ENCODE assay signal across 16 cellular contexts in genomic region chr2:20211860-20212458, GRCh38. TPM values are rescaled to one million over a fixed set of nuclear protein-coding genes. Genes with fewer than 3 reads are reported as not detected.
DNase-seq lines count a peak whose midpoint lies in the region; ATAC-seq, FAIRE-seq and TF ChIP-seq lines count a peak whose summit lies in the region.
"Had no signal": no experiment of that assay in that cellular context is flagged by ENCODE, and none has a peak within 500 bp of the region (broad histone marks: within the 10 kb centered on the region; RNA-seq: fewer than 3 reads in every experiment).

No MANE protein-coding gene starts in this region.

- CTCF ChIA-PET in RWPE1 (lab: Yijun Ruan, JAX): interaction anchor here (0.6 to 1.2 kb wide), 2 partner anchors 8 to 20 kb away, joined by 3 to 6 read pairs; no protein-coding TSS in a partner anchor
- CTCF ChIA-PET in activated CD4-positive, alpha-beta T cell treated with anti-CD3 and anti-CD28 coated beads for 36 hours (lab: Charles Lee): no interaction called here

- H3K9me3 Mint-ChIP-seq in activated T-helper 17 cell treated with anti-CD3 and anti-CD28 coated beads, Interleukin-2, amount 50 U/mL, for 72 hours: no peaks in the 10 kb centered on the region
- no peaks in the 10 kb centered on the region for H3K9me3 Mint-ChIP-seq in activated CD4-positive, alpha-beta T cell treated with anti-CD3 and anti-CD28 coated beads for 36 hours (ENCODE audit: low read depth)
- H3K9me3 Mint-ChIP-seq: activated B cell treated with CpG ODN at 0.5 μM for 24 hours; stimulated activated naive CD8-positive, alpha-beta T cell treated with anti-CD3 and anti-CD28 coated beads, Interleukin-15, amount 100 ng/mL, for 72 hours had no signal

- POLR2A ChIA-PET in RWPE1 (lab: Yijun Ruan, JAX; ENCODE audit: low non-redundant PET): no interaction called here
- POLR2A ChIA-PET in activated CD4-positive, alpha-beta T cell treated with anti-CD3 and anti-CD28 coated beads for 36 hours (lab: Charles Lee): no interaction called here

- H3K27me3 Mint-ChIP-seq in activated T-helper 17 cell treated with anti-CD3 and anti-CD28 coated beads, Interleukin-2, amount 50 U/mL, for 72 hours: peaks cover 3% of the 10 kb centered on the region
- no peaks in the 10 kb centered on the region for H3K27me3 Mint-ChIP-seq in activated CD4-positive, alpha-beta T cell treated with anti-CD3 and anti-CD28 coated beads for 36 hours
- H3K27me3 Mint-ChIP-seq: stimulated activated naive CD8-positive, alpha-beta T cell treated with anti-CD3 and anti-CD28 coated beads, Interleukin-15, amount 100 ng/mL, for 72 hours had no signal

- no peak overlapping the region for H3K23ac ChIP-seq in trophoblast cell (ENCODE audit: low read length)

- intact Hi-C loops in activated CD4-positive, alpha-beta T cell treated with anti-CD3 and anti-CD28 coated beads for 36 hours (cut with DNase I, micrococcal nuclease): no loop called here

- dilution Hi-C loops in keratinocyte (cut with MboI; ENCODE audit: extremely low pct_ligation_motif_present, low sequenced_read_pairs): no loop called here

- no peak overlapping the region for H3K4ac ChIP-seq in trophoblast cell (ENCODE audit: low read depth, low read length)

- H4K8ac ChIP-seq in trophoblast cell (ENCODE audit: low read depth, low read length): peak overlapping the region; percentile 21

- peak overlapping the region; percentile 92 for H3K4me2 ChIP-seq in keratinocyte (ENCODE audit: control insufficient read depth, extremely low read depth, insufficient read depth, low read depth, low read length)
- no peak overlapping the region for H3K4me2 ChIP-seq in trophoblast cell (ENCODE audit: low read length)

- H3K79me1 ChIP-seq in trophoblast cell (ENCODE audit: low read length): peaks cover 19% of the 10 kb centered on the region

- no peak overlapping the region for H3K4me3 Mint-ChIP-seq in activated T-helper 17 cell treated with anti-CD3 and anti-CD28 coated beads, Interleukin-2, amount 50 U/mL, for 72 hours
- no peak overlapping the region for H3K4me3 Mint-ChIP-seq in activated CD4-positive, alpha-beta T cell treated with anti-CD3 and anti-CD28 coated beads for 36 hours
- H3K4me3 Mint-ChIP-seq: activated B cell treated with CpG ODN at 0.5 μM for 24 hours; stimulated activated naive CD8-positive, alpha-beta T cell treated with anti-CD3 and anti-CD28 coated beads, Interleukin-15, amount 100 ng/mL, for 72 hours had no signal

- H3K36me3 ChIP-seq in keratinocyte (ENCODE audit: control insufficient read depth in 2 of 2, extremely low read depth in 1 of 2, insufficient read depth in 2 of 2, low read length in 2 of 2) (peaks cover 29 to 75% of the 10 kb centered on the region in 2 experiments), trophoblast cell (ENCODE audit: control insufficient read depth in 1 of 2, insufficient read depth in 2 of 2, low read length in 2 of 2) (peaks cover 0 to 8% of the 10 kb centered on the region in 2 experiments)
- H3K36me3 ChIP-seq: heart right ventricle had no signal

- H3K4me1 ChIP-seq in keratinocyte (ENCODE audit: control insufficient read depth, extremely low read depth, insufficient read depth, low read length): peaks cover 99% of the 10 kb centered on the region
- H3K4me1 ChIP-seq in trophoblast cell (ENCODE audit: control insufficient read depth in 1 of 2, insufficient read depth in 2 of 2, low read length in 2 of 2): peaks cover 21% of the 10 kb centered on the region in 2 experiments
- H3K4me1 ChIP-seq: psoas muscle had no signal

- H4K20me1 ChIP-seq in keratinocyte (ENCODE audit: control insufficient read depth, extremely low read depth, insufficient read depth, low read length): peaks cover 22% of the 10 kb centered on the region

- H3K9ac ChIP-seq in keratinocyte (ENCODE audit: control insufficient read depth, extremely low read depth, insufficient read depth, low read length): peak overlapping the region; percentile 96
- H3K9ac ChIP-seq in trophoblast cell (ENCODE audit: low read length): no peak overlapping the region

- H3K27me3 ChIP-seq in keratinocyte (ENCODE audit: control insufficient read depth, extremely low read depth, insufficient read depth, low read length): no peaks in the 10 kb centered on the region
- peaks cover 2% of the 10 kb centered on the region for H3K27me3 ChIP-seq in trophoblast cell (ENCODE audit: insufficient read depth, low read length)
- H3K27me3 ChIP-seq: heart right ventricle had no signal

- no peak overlapping the region for H4K12ac ChIP-seq in trophoblast cell (ENCODE audit: low read depth, low read length)

- peaks cover 6% of the 10 kb centered on the region for H3K9me1 ChIP-seq in keratinocyte (ENCODE audit: control insufficient read depth, extremely low read depth, insufficient read depth, low read length)

- H4K91ac ChIP-seq in trophoblast cell (ENCODE audit: low read depth, low read length): peak overlapping the region; percentile 46

- H3K18ac ChIP-seq in trophoblast cell (ENCODE audit: low read length): peak overlapping the region; percentile 62

- H2AFZ ChIP-seq in keratinocyte (ENCODE audit: control insufficient read depth, low read length): no peak overlapping the region
- H2AFZ ChIP-seq in trophoblast cell (ENCODE audit: insufficient read depth, low read length, poor library complexity): no peak overlapping the region

- peak overlapping the region; percentile 93 for H3K27ac ChIP-seq in C4-2B
- peak overlapping the region; percentile 100 for H3K27ac ChIP-seq in RWPE1
- peak overlapping the region; percentile 96 for H3K27ac ChIP-seq in keratinocyte (ENCODE audit: control insufficient read depth, insufficient read depth, low read length)
- no peak overlapping the region for H3K27ac ChIP-seq in trophoblast cell (ENCODE audit: low read depth, low read length)
- H3K27ac ChIP-seq: heart right ventricle, psoas muscle had no signal

- peak overlapping the region; percentile 21 for H2BK12ac ChIP-seq in trophoblast cell (ENCODE audit: low read length)

- no peak overlapping the region for H3K14ac ChIP-seq in trophoblast cell (ENCODE audit: low read length)

- WGBS in trophoblast cell (ENCODE audit: extremely low coverage, insufficient coverage, insufficient read length): no CpG with 5 or more reads among the region's 14 CpGs

- no peak for FAIRE-seq in keratinocyte (lab: Jason Lieb, UNC)

- DNase-seq in RWPE1 (ENCODE audit: low spot score) (no peak), keratinocyte (ENCODE audit: low read depth, low spot score) (no peak), trophoblast cell (no peak), SIG-M5 treated with dmso at 0.1 percent for 504 hours (lab: John Stamatoyannopoulos, UW; ENCODE audit: unreplicated experiment) (no peak)
- no peak for DNase-seq in activated CD4-positive, alpha-beta T cell treated with anti-CD3 and anti-CD28 coated beads for 36 hours
- DNase-seq: activated B cell treated with CpG ODN at 0.5 μM for 24 hours; activated CD8-positive, alpha-beta memory T cell treated with anti-CD3 and anti-CD28 coated beads for 24 hours; central memory CD4-positive, alpha-beta T cell; effector CD4-positive, alpha-beta T cell; heart right ventricle; psoas muscle; stimulated activated naive CD8-positive, alpha-beta T cell treated with anti-CD3 and anti-CD28 coated beads, Interleukin-15, amount 100 ng/mL, for 72 hours; T-helper 1 cell had no signal

- no peak for ATAC-seq in activated T-helper 17 cell treated with anti-CD3 and anti-CD28 coated beads, Interleukin-2, amount 50 U/mL, for 72 hours (replicated peaks)
- no peak for ATAC-seq in activated CD4-positive, alpha-beta T cell treated with anti-CD3 and anti-CD28 coated beads for 36 hours
- ATAC-seq in GM19452 (IDR thresholded peaks at IDR 0.05; ENCODE audit: unreplicated experiment): no peak
- ATAC-seq: psoas muscle; stimulated activated naive CD8-positive, alpha-beta T cell treated with anti-CD3 and anti-CD28 coated beads, Interleukin-15, amount 100 ng/mL, for 72 hours had no signal

- H2BK5ac ChIP-seq in trophoblast cell (ENCODE audit: low read depth, low read length, poor library complexity): no peak overlapping the region

- H3K79me2 ChIP-seq in keratinocyte (ENCODE audit: control insufficient read depth, insufficient read depth, low read length): peaks cover 98% of the 10 kb centered on the region
- H3K79me2 ChIP-seq in trophoblast cell (ENCODE audit: control insufficient read depth, insufficient read depth, low read length, poor library complexity): no peaks in the 10 kb centered on the region

- H3K4me3 ChIP-seq in keratinocyte (ENCODE audit: control insufficient read depth in 2 of 3, extremely low read depth in 1 of 3, insufficient read depth in 2 of 3, low read depth in 1 of 3, low read length in 3 of 3): peak overlapping the region in 2 of 3 experiments; percentile 15 to 34
- no peak overlapping the region for H3K4me3 ChIP-seq in trophoblast cell (ENCODE audit: low read depth, low read length)
- H3K4me3 ChIP-seq: heart right ventricle, psoas muscle had no signal

- TF ChIP-seq CTCF in C4-2B (conservative IDR thresholded peaks at IDR 0.05): no peak
- no peak for TF ChIP-seq CTCF in RWPE1 (conservative IDR thresholded peaks at IDR 0.05; ENCODE audit: low read depth)
- TF ChIP-seq CTCF in keratinocyte (optimal IDR thresholded peaks at IDR 0.05 in 1 of 3, IDR thresholded peaks at IDR 0.05 in 1 of 3, conservative IDR thresholded peaks at IDR 0.05 in 1 of 3; ENCODE audit: extremely low read depth in 1 of 3, insufficient read depth in 2 of 3, low read length in 3 of 3): no peak

- H3K9me3 ChIP-seq in keratinocyte (ENCODE audit: control insufficient read depth, low read depth, low read length) (no peaks in the 10 kb centered on the region), trophoblast cell (ENCODE audit: insufficient read depth, low read depth, low read length) (no peaks in the 10 kb centered on the region)
- H3K9me3 ChIP-seq: heart right ventricle, psoas muscle had no signal

- peak overlapping the region; percentile 29 for H2BK120ac ChIP-seq in trophoblast cell (ENCODE audit: insufficient read depth, low read length, poor library complexity)

- no peak overlapping the region for H3K27ac Mint-ChIP-seq in activated T-helper 17 cell treated with anti-CD3 and anti-CD28 coated beads, Interleukin-2, amount 50 U/mL, for 72 hours
- no peak overlapping the region for H3K27ac Mint-ChIP-seq in activated CD4-positive, alpha-beta T cell treated with anti-CD3 and anti-CD28 coated beads for 36 hours
- H3K27ac Mint-ChIP-seq: activated B cell treated with CpG ODN at 0.5 μM for 24 hours had no signal

- peak overlapping the region; percentile 51 for H2AK5ac ChIP-seq in trophoblast cell (ENCODE audit: low read length)

- no peaks in the 10 kb centered on the region for H3K4me1 Mint-ChIP-seq in activated T-helper 17 cell treated with anti-CD3 and anti-CD28 coated beads, Interleukin-2, amount 50 U/mL, for 72 hours
- no peaks in the 10 kb centered on the region for H3K4me1 Mint-ChIP-seq in activated CD4-positive, alpha-beta T cell treated with anti-CD3 and anti-CD28 coated beads for 36 hours
- H3K4me1 Mint-ChIP-seq: activated B cell treated with CpG ODN at 0.5 μM for 24 hours; stimulated activated naive CD8-positive, alpha-beta T cell treated with anti-CD3 and anti-CD28 coated beads, Interleukin-15, amount 100 ng/mL, for 72 hours had no signal

- no peaks in the 10 kb centered on the region for H3K36me3 Mint-ChIP-seq in activated T-helper 17 cell treated with anti-CD3 and anti-CD28 coated beads, Interleukin-2, amount 50 U/mL, for 72 hours (ENCODE audit: low read depth)
- H3K36me3 Mint-ChIP-seq in activated CD4-positive, alpha-beta T cell treated with anti-CD3 and anti-CD28 coated beads for 36 hours (ENCODE audit: low read depth): no peaks in the 10 kb centered on the region

RNA-seq across cellular contexts. Expression of gene SDC1, which starts 13.0 kb away (rescaled TPM):
- 696 to 1,073 TPM (median 1,057 TPM) in 3 replicates for polyA plus RNA-seq in keratinocyte
- polyA plus RNA-seq in keratinocyte (2011; ENCODE audit: low read depth): 577 TPM
- 226 and 414 TPM in 2 replicates for polyA plus RNA-seq in keratinocyte (2011; cell fraction: cytosol; rRNA removed)
- polyA plus RNA-seq in keratinocyte (2011; cell fraction: nucleus; rRNA removed): 1,167 and 1,399 TPM in 2 replicates
- 758 and 1,072 TPM in 2 replicates for polyA plus RNA-seq in keratinocyte (2012; ENCODE audit: low replicate concordance)
- 474 to 810 TPM (median 579 TPM) in 3 replicates for polyA minus RNA-seq in keratinocyte
- polyA minus RNA-seq in keratinocyte (2011; cell fraction: cytosol; rRNA and poly(A)+ RNA removed): 947 TPM
- polyA minus RNA-seq in keratinocyte (2011; cell fraction: nucleus; rRNA and poly(A)+ RNA removed): 1,336 and 1,444 TPM in 2 replicates
- 402 and 444 TPM in 2 replicates for polyA plus RNA-seq in trophoblast cell (2013)
- total RNA-seq in activated T-helper 17 cell treated with anti-CD3 and anti-CD28 coated beads, Interleukin-2, amount 50 U/mL, for 72 hours: under 1 TPM in 1 of 2 donors, not detected in 1; 0.30 TPM
- under 1 TPM in 1 of 2 experiments, not detected in 1; 0.23 TPM for total RNA-seq in activated CD4-positive, alpha-beta T cell treated with anti-CD3 and anti-CD28 coated beads for 36 hours
- total RNA-seq: activated B cell treated with CpG ODN at 0.5 μM for 24 hours had no signal
